In genomic region chr3:76429536-76430177, GRCh38 we compare ENCODE assay signal across 26 cellular contexts.
"Had no signal": no experiment of that assay in that cellular context is flagged by ENCODE, and none has a peak within 500 bp of the region (broad histone marks: within the 10 kb centered on the region; RNA-seq: fewer than 3 reads in every experiment).

No MANE protein-coding gene starts in this region.

- H3K4me3 Mint-ChIP-seq: activated B cell treated with CpG ODN at 0.5 μM for 24 hours; activated CD4-positive, alpha-beta T cell treated with anti-CD3 and anti-CD28 coated beads for 36 hours; activated naive CD8-positive, alpha-beta T cell treated with anti-CD3 and anti-CD28 coated beads for 36 hours; immature natural killer cell; naive B cell; stimulated activated memory B cell treated with anti-CD40 and anti-IgM and Interleukin-4, amounts not matched to agents 10 μg/mL and 1 μg/mL and 100 μg/mL, for 72 hours had no signal

- H3K27ac Mint-ChIP-seq: activated B cell treated with CpG ODN at 0.5 μM for 24 hours; activated CD4-positive, alpha-beta T cell treated with anti-CD3 and anti-CD28 coated beads for 36 hours; activated naive CD8-positive, alpha-beta T cell treated with anti-CD3 and anti-CD28 coated beads for 36 hours; immature natural killer cell; naive B cell; stimulated activated memory B cell treated with anti-CD40 and anti-IgM and Interleukin-4, amounts not matched to agents 10 μg/mL and 1 μg/mL and 100 μg/mL, for 72 hours had no signal

- H3K27ac ChIP-seq: lower lobe of right lung, parathyroid adenoma, skin epidermis, stomach, suprapubic skin, tibial nerve, uterus had no signal

- H3K4me3 ChIP-seq: hepatocyte, lower lobe of right lung, skin epidermis, stomach, suprapubic skin, tibial nerve, uterus had no signal

- H3K36me3 ChIP-seq: lower lobe of right lung, stomach, suprapubic skin, tibial nerve, uterus had no signal

- H3K4me1 Mint-ChIP-seq: activated B cell treated with CpG ODN at 0.5 μM for 24 hours; activated CD4-positive, alpha-beta T cell treated with anti-CD3 and anti-CD28 coated beads for 36 hours; activated naive CD8-positive, alpha-beta T cell treated with anti-CD3 and anti-CD28 coated beads for 36 hours; immature natural killer cell; naive B cell; stimulated activated memory B cell treated with anti-CD40 and anti-IgM and Interleukin-4, amounts not matched to agents 10 μg/mL and 1 μg/mL and 100 μg/mL, for 72 hours had no signal

- DNase-seq: activated B cell treated with CpG ODN at 0.5 μM for 24 hours; activated CD4-positive, alpha-beta T cell treated with anti-CD3 and anti-CD28 coated beads for 36 hours; activated CD4-positive, alpha-beta T cell treated with anti-CD3 and anti-CD28 coated beads, Interleukin-2, amount 50 U/mL, for 48 hours; activated naive CD4-positive, alpha-beta T cell treated with Interleukin-2 at 50 U/mL for 16 hours; activated naive CD8-positive, alpha-beta T cell treated with anti-CD3 and anti-CD28 coated beads for 36 hours; activated T-cell treated with anti-CD3 and anti-CD28 coated beads, Interleukin-2, amount 50 U/mL, for 48 hours; central memory CD4-positive, alpha-beta T cell; dermis blood vessel endothelial cell; effector CD8-positive, alpha-beta T cell; glutamatergic neuron; immature natural killer cell; lower lobe of right lung; mesendoderm; naive B cell; nucleus accumbens; right cardiac atrium; stomach; uterus had no signal

- H3K9me3 ChIP-seq: lower lobe of right lung, stomach, suprapubic skin, tibial nerve, uterus had no signal

- H3K27me3 ChIP-seq: hepatocyte, stomach, suprapubic skin, tibial nerve, uterus had no signal

- ATAC-seq: activated CD4-positive, alpha-beta T cell treated with anti-CD3 and anti-CD28 coated beads for 36 hours; esophagus mucosa; left lobe of liver; lower lobe of right lung; right cardiac atrium; stimulated activated memory B cell treated with anti-CD40 and anti-IgM and Interleukin-4, amounts not matched to agents 10 μg/mL and 1 μg/mL and 100 μg/mL, for 72 hours had no signal

- H3K4me1 ChIP-seq: lower lobe of right lung, parathyroid adenoma, stomach, suprapubic skin, tibial nerve, uterus had no signal

- H3K27me3 Mint-ChIP-seq: activated B cell treated with CpG ODN at 0.5 μM for 24 hours; activated CD4-positive, alpha-beta T cell treated with anti-CD3 and anti-CD28 coated beads for 36 hours; activated naive CD8-positive, alpha-beta T cell treated with anti-CD3 and anti-CD28 coated beads for 36 hours; naive B cell; stimulated activated memory B cell treated with anti-CD40 and anti-IgM and Interleukin-4, amounts not matched to agents 10 μg/mL and 1 μg/mL and 100 μg/mL, for 72 hours had no signal

- H2AFZ ChIP-seq: hepatocyte, parathyroid adenoma had no signal

- H3K79me2 ChIP-seq: hepatocyte, parathyroid adenoma had no signal

- H3K36me3 Mint-ChIP-seq: activated naive CD8-positive, alpha-beta T cell treated with anti-CD3 and anti-CD28 coated beads for 36 hours; naive B cell; stimulated activated memory B cell treated with anti-CD40 and anti-IgM and Interleukin-4, amounts not matched to agents 10 μg/mL and 1 μg/mL and 100 μg/mL, for 72 hours had no signal

- H3K4me2 ChIP-seq: hepatocyte had no signal

- H3K9ac ChIP-seq: parathyroid adenoma had no signal
